ENCODE assay signal across 8 cellular contexts in the genomic region with DNA sequence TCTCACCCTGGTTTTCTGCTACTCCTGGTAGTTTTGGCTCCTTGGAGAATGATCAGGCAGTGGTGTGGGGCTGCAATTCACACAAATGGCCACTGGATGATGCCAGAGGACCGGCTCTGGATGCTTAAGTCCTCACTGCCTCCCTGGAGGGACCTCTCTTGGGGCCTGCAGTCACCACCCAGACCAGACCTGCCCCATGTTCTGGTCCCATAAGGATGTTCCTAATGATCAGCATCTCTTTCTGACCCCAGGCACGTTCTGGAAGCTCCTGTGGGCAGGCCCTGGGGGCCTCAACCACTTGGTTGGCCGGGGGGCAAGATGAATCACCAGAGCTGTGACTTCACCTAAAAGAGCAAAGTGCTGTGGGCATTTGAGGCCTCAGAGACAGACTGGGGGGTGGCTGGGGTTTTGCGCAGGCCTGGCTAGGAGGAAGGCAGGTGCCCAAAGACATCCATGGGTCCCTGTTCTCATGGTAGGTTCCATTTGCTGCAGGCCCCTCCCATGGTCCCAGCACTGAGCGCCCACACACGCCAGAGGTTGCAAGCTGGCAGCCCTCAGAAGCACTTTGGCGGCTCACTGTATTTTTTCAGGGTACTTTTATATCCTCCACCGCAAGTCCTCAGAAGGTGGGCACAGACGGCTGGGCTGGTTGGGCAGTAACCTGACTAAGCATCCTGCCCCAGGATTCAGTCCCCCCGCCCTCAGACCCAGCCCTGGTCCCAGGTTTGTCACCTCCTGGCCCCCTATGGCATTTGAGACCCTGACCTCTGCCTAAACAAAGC. TPM values are rescaled to one million over a fixed set of nuclear protein-coding genes. Genes with fewer than 3 reads are reported as not detected.
DNase-seq lines count a peak whose midpoint lies in the region; ATAC-seq and TF ChIP-seq lines count a peak whose summit lies in the region.

No MANE protein-coding gene starts in this region.

- H3K27ac Mint-ChIP-seq in nephron progenitor cell: no peak overlapping the region

- H3K27ac ChIP-seq in Karpas-422 (ENCODE audit: low read length) (no peak overlapping the region), Panc1 (ENCODE audit: low read length) (no peak overlapping the region)

- peak; percentile 100 for TF ChIP-seq CTCF in Panc1 (IDR thresholded peaks at IDR 0.05)
- TF ChIP-seq CTCF in fibroblast of mammary gland (conservative IDR thresholded peaks at IDR 0.05; ENCODE audit: control insufficient read depth, insufficient read depth, low read depth, low read length): peak; percentile 100
- peak; percentile 100 for TF ChIP-seq CTCF in nephron progenitor cell (IDR thresholded peaks at IDR 0.05)

- H2AFZ ChIP-seq in Karpas-422 (ENCODE audit: low read length): no peak overlapping the region

- in situ Hi-C loops in Panc1 (cut with HindIII; ENCODE audit: low pct_unique_long_range_greater_than_20kb, low sequenced_read_pairs): no loop called here

- H3K4me2 ChIP-seq in Karpas-422 (ENCODE audit: low read depth, low read length, poor library complexity, severe bottlenecking): no peak overlapping the region

- H3K9ac ChIP-seq in Karpas-422 (ENCODE audit: low read length): no peak overlapping the region

- ATAC-seq in Panc1 (peak; percentile 88), GM18873 (IDR thresholded peaks at IDR 0.05; ENCODE audit: low FRiP score, unreplicated experiment) (no peak)

- no peaks in the 10 kb centered on the region for H3K9me2 ChIP-seq in Karpas-422 (replicated peaks; ENCODE audit: insufficient read depth, low read length)

- H3K4me1 Mint-ChIP-seq in nephron progenitor cell: peaks cover 8% of the 10 kb centered on the region

- H3K36me3 ChIP-seq in Karpas-422 (ENCODE audit: insufficient read depth, low read length) (no peaks in the 10 kb centered on the region), Panc1 (ENCODE audit: control insufficient read depth, insufficient read depth, low read length) (no peaks in the 10 kb centered on the region)

- H3K4me3 ChIP-seq in Karpas-422 (ENCODE audit: low read length): no peak overlapping the region
- no peak overlapping the region for H3K4me3 ChIP-seq in Panc1 (ENCODE audit: low read depth in 2 of 2, low read length in 2 of 2)
- no peak overlapping the region for H3K4me3 ChIP-seq in fibroblast of mammary gland (ENCODE audit: control insufficient read depth, low read depth, low read length)

- no peaks in the 10 kb centered on the region for H4K20me1 ChIP-seq in Karpas-422 (ENCODE audit: insufficient read depth, low read depth, low read length)

- H3K4me1 ChIP-seq in Karpas-422 (ENCODE audit: low read length): peaks cover 3% of the 10 kb centered on the region
- no peaks in the 10 kb centered on the region for H3K4me1 ChIP-seq in Panc1 (ENCODE audit: control insufficient read depth, insufficient read depth, low read length)

- intact Hi-C loops in Panc1 (cut with micrococcal nuclease; ENCODE audit: unreplicated experiment): loop anchor here (2.0 to 5.0 kb wide), 3 partner anchors 140 to 286 kb away; a partner anchor contains a TSS

- POLR2A ChIA-PET in Panc1 (lab: Charles Lee): no interaction called here

- H3K27me3 ChIP-seq in Karpas-422 (ENCODE audit: low read length) (no peaks in the 10 kb centered on the region), Panc1 (ENCODE audit: control insufficient read depth, insufficient read depth, low read length) (no peaks in the 10 kb centered on the region)

- DNase-seq in DMS53 (lab: John Stamatoyannopoulos, UW) (peak; percentile 91), Karpas-422 (peak; percentile 90), Panc1 (ENCODE audit: low read depth, low spot score) (peak; percentile 84), fibroblast of mammary gland (ENCODE audit: low read depth) (peak; percentile 87), nephron progenitor cell (peak; percentile 81)
- DNase-seq in activated T-cell treated with anti-CD3 and anti-CD28 coated beads, Interleukin-2, amount 50 U/mL, for 48 hours: peak; percentile 82 to 85
- peak; percentile 43 for DNase-seq in stimulated activated naive CD4-positive, alpha-beta T cell treated with Interleukin-2 at 50 U/mL for 16 hours (lab: John Stamatoyannopoulos, UW)

- peaks cover 22% of the 10 kb centered on the region for H3K27me3 Mint-ChIP-seq in nephron progenitor cell (ENCODE audit: low read depth, poor library complexity)

- CTCF ChIA-PET in Panc1 (lab: Charles Lee): interaction anchor here (0.8 kb wide), 1 partner anchor 215 kb away, joined by 5 read pairs; no protein-coding TSS in a partner anchor

- peaks cover 2% of the 10 kb centered on the region; the same call in 1 of the 2 replicates for H3K9me3 ChIP-seq in Karpas-422 (ENCODE audit: low read length)
- peaks cover 3% of the 10 kb centered on the region; the same call in 1 of the 2 replicates for H3K9me3 ChIP-seq in Panc1 (ENCODE audit: control insufficient read depth, insufficient read depth, low read depth, low read length)

- peaks cover 31% of the 10 kb centered on the region for H3K9me3 Mint-ChIP-seq in nephron progenitor cell

- H3K4me3 Mint-ChIP-seq in nephron progenitor cell: no peak overlapping the region

- peaks cover 9% of the 10 kb centered on the region for H3K36me3 Mint-ChIP-seq in nephron progenitor cell (ENCODE audit: low read depth)

- no TSS peak for BruUV-seq in Panc1 (replicated peaks; lab: Mats Ljungman, UMichigan)

- H3K79me2 ChIP-seq in Karpas-422 (ENCODE audit: low read length): no peaks in the 10 kb centered on the region

RNA-seq across cellular contexts. Expression of a gene that starts 53.2 kb away (rescaled TPM):
- 23.6 and 38.0 TPM in 2 replicates for total RNA-seq in Karpas-422 (2014; rRNA removed; shearing (Covaris generic); ENCODE audit: low replicate concordance)
- total RNA-seq in Panc1 (2021; ENCODE audit: unreplicated experiment): 3.1 TPM
- 6.3 TPM for polyA plus RNA-seq in Panc1 (2012; ENCODE audit: insufficient read length)
